Comparison of ENCODE assay signal across 17 cellular contexts in genomic region chr5:59178071-59178470, GRCh38.
DNase-seq lines count a peak whose midpoint lies in the region; ATAC-seq lines count a peak whose summit lies in the region.
"Had no signal": no experiment of that assay in that cellular context is flagged by ENCODE, and none has a peak within 500 bp of the region (broad histone marks: within the 10 kb centered on the region; RNA-seq: fewer than 3 reads in every experiment).

No MANE protein-coding gene starts in this region.

- H3K9ac ChIP-seq in Karpas-422 (ENCODE audit: low read length) = no peak overlapping the region

- H2AFZ ChIP-seq in Karpas-422 (ENCODE audit: low read length) = no peak overlapping the region

- H3K9me3 Mint-ChIP-seq in stimulated activated naive CD8-positive, alpha-beta T cell treated with anti-CD3 and anti-CD28 coated beads, Interleukin-15, amount 100 ng/mL, for 72 hours = no peaks in the 10 kb centered on the region
- H3K9me3 Mint-ChIP-seq: naive B cell had no signal

- no peaks in the 10 kb centered on the region for H3K27me3 Mint-ChIP-seq in stimulated activated naive CD8-positive, alpha-beta T cell treated with anti-CD3 and anti-CD28 coated beads, Interleukin-15, amount 100 ng/mL, for 72 hours
- H3K27me3 Mint-ChIP-seq: naive B cell had no signal

- no peak overlapping the region for H3K27ac ChIP-seq in Karpas-422 (ENCODE audit: low read length)
- H3K27ac ChIP-seq: lower lobe of right lung, SK-N-MC, stomach, uterus had no signal

- H3K9me3 ChIP-seq in Karpas-422 (ENCODE audit: low read length) = no peaks in the 10 kb centered on the region
- H3K9me3 ChIP-seq: lower lobe of right lung, stomach, uterus had no signal

- H3K4me2 ChIP-seq in Karpas-422 (ENCODE audit: low read depth, low read length, poor library complexity, severe bottlenecking) = no peak overlapping the region

- no peak for DNase-seq in stimulated activated naive CD8-positive, alpha-beta T cell treated with anti-CD3 and anti-CD28 coated beads, Interleukin-15, amount 100 ng/mL, for 72 hours
- DNase-seq in stimulated activated naive CD8-positive, alpha-beta T cell treated with anti-CD3 and anti-CD28 coated beads, Interleukin-15, Interleukin-2, amounts not matched to agents 100 U/mL and 50 U/mL, for 24 hours = no peak
- DNase-seq in MV-4-11 (lab: John Stamatoyannopoulos, UW) = peak; percentile 0
- no peak for DNase-seq in putamen (ENCODE audit: low spot score)
- no peak for DNase-seq in GF-D8 (lab: John Stamatoyannopoulos, UW)
- no peak for DNase-seq in SW 1271 (lab: John Stamatoyannopoulos, UW)
- no peak for DNase-seq in Karpas-422
- DNase-seq: activated naive CD4-positive, alpha-beta T cell; cortex of kidney; H7; lower lobe of right lung; naive B cell; NCI-H187 treated with DMSO at 0.1 percent for 48 hours; stomach; uterus had no signal

- H3K9me2 ChIP-seq in Karpas-422 (replicated peaks; ENCODE audit: insufficient read depth, low read length) = no peaks in the 10 kb centered on the region

- H3K4me1 ChIP-seq in Karpas-422 (ENCODE audit: low read length) = no peaks in the 10 kb centered on the region
- H3K4me1 ChIP-seq: lower lobe of right lung, uterus had no signal

- H3K36me3 ChIP-seq in Karpas-422 (ENCODE audit: insufficient read depth, low read length) = no peaks in the 10 kb centered on the region
- H3K36me3 ChIP-seq: lower lobe of right lung, uterus had no signal

- H3K27me3 ChIP-seq in Karpas-422 (ENCODE audit: low read length) = no peaks in the 10 kb centered on the region
- H3K27me3 ChIP-seq: stomach, uterus had no signal

- ATAC-seq in stimulated activated naive CD8-positive, alpha-beta T cell treated with anti-CD3 and anti-CD28 coated beads, Interleukin-15, amount 100 ng/mL, for 72 hours = peak; percentile 45
- no peak for ATAC-seq in stimulated activated naive CD8-positive, alpha-beta T cell treated with anti-CD3 and anti-CD28 coated beads, Interleukin-15, Interleukin-2, amounts not matched to agents 100 U/mL and 50 U/mL, for 24 hours
- ATAC-seq in HG02588 (IDR thresholded peaks at IDR 0.05; ENCODE audit: unreplicated experiment) = peak; percentile 34
- ATAC-seq: lower lobe of right lung had no signal

- H4K20me1 ChIP-seq in Karpas-422 (ENCODE audit: insufficient read depth, low read depth, low read length) = no peaks in the 10 kb centered on the region

- peaks cover 12% of the 10 kb centered on the region for H3K4me1 Mint-ChIP-seq in stimulated activated naive CD8-positive, alpha-beta T cell treated with anti-CD3 and anti-CD28 coated beads, Interleukin-15, amount 100 ng/mL, for 72 hours

- no peaks in the 10 kb centered on the region for H3K79me2 ChIP-seq in Karpas-422 (ENCODE audit: low read length)

- H3K27ac Mint-ChIP-seq in stimulated activated naive CD8-positive, alpha-beta T cell treated with anti-CD3 and anti-CD28 coated beads, Interleukin-15, amount 100 ng/mL, for 72 hours = peak overlapping the region; percentile 38 to 76
- H3K27ac Mint-ChIP-seq: naive B cell had no signal

- no peak overlapping the region for H3K4me3 Mint-ChIP-seq in stimulated activated naive CD8-positive, alpha-beta T cell treated with anti-CD3 and anti-CD28 coated beads, Interleukin-15, amount 100 ng/mL, for 72 hours
- H3K4me3 Mint-ChIP-seq: naive B cell had no signal

- no peak overlapping the region for H3K4me3 ChIP-seq in Karpas-422 (ENCODE audit: low read length)
- H3K4me3 ChIP-seq: lower lobe of right lung, SK-N-MC, stomach, uterus had no signal
